In the genomic region with DNA sequence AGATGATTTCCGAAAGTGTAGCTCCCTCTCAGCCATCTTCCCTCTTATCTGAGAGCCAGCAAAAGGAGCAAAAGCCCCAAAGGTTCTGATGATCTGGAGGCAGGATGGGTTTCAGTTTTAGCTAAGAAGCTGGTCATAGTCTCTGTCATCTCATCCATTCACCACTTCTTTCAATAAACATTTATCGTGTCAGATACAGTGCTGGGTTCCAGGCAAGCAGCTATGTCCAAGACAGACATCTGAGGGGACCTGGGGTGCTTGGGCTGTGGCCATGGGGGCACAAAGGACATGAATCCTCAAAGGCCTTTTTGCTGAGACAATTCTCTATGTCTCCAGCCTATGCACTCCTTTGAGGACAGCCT, we compare ENCODE assay signal across 15 cellular contexts. TPM values are rescaled to one million over a fixed set of nuclear protein-coding genes. Genes with fewer than 3 reads are reported as not detected.
DNase-seq lines count a peak whose midpoint lies in the region; ATAC-seq and TF ChIP-seq lines count a peak whose summit lies in the region.
"Had no signal": no experiment of that assay in that cellular context is flagged by ENCODE, and none has a peak within 500 bp of the region (broad histone marks: within the 10 kb centered on the region; RNA-seq: fewer than 3 reads in every experiment).

No MANE protein-coding gene starts in this region.

- H2AFZ ChIP-seq in SU-DHL-6 (ENCODE audit: low read depth, low read length, severe bottlenecking) (no peak overlapping the region), smooth muscle cell (ENCODE audit: low read depth) (no peak overlapping the region)

- no peak overlapping the region for H3K4me3 ChIP-seq in SU-DHL-6 (ENCODE audit: insufficient read depth, low read length, poor library complexity, severe bottlenecking)
- H3K4me3 ChIP-seq in endodermal cell (ENCODE audit: low read length): peak overlapping the region; percentile 95
- no peak overlapping the region for H3K4me3 ChIP-seq in smooth muscle cell

- peaks cover 59% of the 10 kb centered on the region for H3K27me3 Mint-ChIP-seq in activated naive CD4-positive, alpha-beta T cell treated with anti-CD3 and anti-CD28 coated beads for 36 hours (ENCODE audit: low read depth)
- peaks cover 3% of the 10 kb centered on the region for H3K27me3 Mint-ChIP-seq in endodermal cell (ENCODE audit: insufficient read depth)

- intact Hi-C loops in activated naive CD4-positive, alpha-beta T cell treated with anti-CD3 and anti-CD28 coated beads for 36 hours (cut with micrococcal nuclease): no loop called here

- H3K4me1 ChIP-seq in endodermal cell (ENCODE audit: control insufficient read depth, insufficient read depth, low read length) (peaks cover 10% of the 10 kb centered on the region), smooth muscle cell (ENCODE audit: low read depth) (peaks cover 22% of the 10 kb centered on the region)

- no peak for DNase-seq in activated naive CD4-positive, alpha-beta T cell treated with anti-CD3 and anti-CD28 coated beads for 36 hours
- no peak for DNase-seq in activated naive CD4-positive, alpha-beta T cell treated with Interleukin-2 at 50 U/mL for 16 hours
- DNase-seq in endodermal cell (peak; percentile 61), smooth muscle cell (lab: John Stamatoyannopoulos, UW; ENCODE audit: unreplicated experiment) (no peak), T-helper 9 cell (no peak)
- DNase-seq: activated CD4-positive, alpha-beta T cell treated with anti-CD3 and anti-CD28 coated beads for 4 hours; aorta; GDM1; NCI-H1105; NCI-H526 treated with DMSO at 0.1 percent for 48 hours; SJCRH30 had no signal

- H3F3A ChIP-seq in SU-DHL-6 (ENCODE audit: insufficient read depth) (no peaks in the 10 kb centered on the region), smooth muscle cell (ENCODE audit: low read depth) (no peaks in the 10 kb centered on the region)

- no peak for TF ChIP-seq CTCF in SU-DHL-6 (IDR thresholded peaks at IDR 0.05; ENCODE audit: insufficient read depth, low read length, poor library complexity, severe bottlenecking)
- TF ChIP-seq CTCF in endodermal cell (conservative IDR thresholded peaks at IDR 0.05): no peak
- no peak for TF ChIP-seq CTCF in smooth muscle cell (IDR thresholded peaks at IDR 0.05; ENCODE audit: borderline replicate concordance, insufficient read depth, poor library complexity, severe bottlenecking)

- CTCF ChIA-PET in activated naive CD4-positive, alpha-beta T cell treated with anti-CD3 and anti-CD28 coated beads for 36 hours (lab: Charles Lee): interaction anchor here (1.5 to 2.2 kb wide), 4 partner anchors 30 to 212 kb away, joined by 4 to 10 read pairs (median 6); partner anchors contain the start of gene DHX8

- no peak for ATAC-seq in HG03565 (IDR thresholded peaks at IDR 0.05; ENCODE audit: unreplicated experiment)
- ATAC-seq in GM18873 (IDR thresholded peaks at IDR 0.05; ENCODE audit: low FRiP score, unreplicated experiment): no peak

- peak overlapping the region; percentile 76 for H3K4me3 Mint-ChIP-seq in activated naive CD4-positive, alpha-beta T cell treated with anti-CD3 and anti-CD28 coated beads for 36 hours
- H3K4me3 Mint-ChIP-seq in endodermal cell: peak overlapping the region; percentile 79

- H3K27me3 ChIP-seq in SU-DHL-6 (ENCODE audit: low read length) (no peaks in the 10 kb centered on the region), endodermal cell (ENCODE audit: control insufficient read depth, insufficient read depth, low read length, poor library complexity, severe bottlenecking) (peaks cover 13% of the 10 kb centered on the region), smooth muscle cell (ENCODE audit: low read depth) (no peaks in the 10 kb centered on the region)
- H3K27me3 ChIP-seq: SJCRH30, vagina had no signal

- H3K79me2 ChIP-seq in SU-DHL-6 (ENCODE audit: insufficient read depth, low read length) (no peaks in the 10 kb centered on the region), smooth muscle cell (ENCODE audit: low read depth) (no peaks in the 10 kb centered on the region)

- H3K4me2 ChIP-seq in SU-DHL-6 (ENCODE audit: low read depth, low read length, poor library complexity, severe bottlenecking): peak overlapping the region; percentile 75
- H3K4me2 ChIP-seq in smooth muscle cell: peak overlapping the region; percentile 97

- H3K9ac ChIP-seq in SU-DHL-6 (ENCODE audit: low read length) (no peak overlapping the region), endodermal cell (ENCODE audit: extremely low read depth, low read length, poor library complexity, severe bottlenecking) (no peak overlapping the region), smooth muscle cell (ENCODE audit: low read depth) (no peak overlapping the region)

- 78 to 80% methylated on average over 1 to 2 of the region's 2 CpGs for WGBS in endodermal cell (ENCODE audit: insufficient coverage in 1 of 2, insufficient read length in 1 of 2), 2 experiments
- 57% methylated on average over 2 of the region's 2 CpGs for WGBS in smooth muscle cell (ENCODE audit: low lambda C conversion rate)

- H3K4me1 Mint-ChIP-seq in activated naive CD4-positive, alpha-beta T cell treated with anti-CD3 and anti-CD28 coated beads for 36 hours (ENCODE audit: low read depth): peaks cover 19% of the 10 kb centered on the region
- H3K4me1 Mint-ChIP-seq in endodermal cell: peaks cover 39% of the 10 kb centered on the region

- no peaks in the 10 kb centered on the region for H3K9me2 ChIP-seq in SU-DHL-6 (replicated peaks; ENCODE audit: insufficient read depth, low read length)

- no peaks in the 10 kb centered on the region for H4K20me1 ChIP-seq in SU-DHL-6 (ENCODE audit: low read depth, low read length)
- H4K20me1 ChIP-seq in smooth muscle cell (ENCODE audit: low read depth): no peaks in the 10 kb centered on the region

- H3K27ac Mint-ChIP-seq in activated naive CD4-positive, alpha-beta T cell treated with anti-CD3 and anti-CD28 coated beads for 36 hours: no peak overlapping the region
- H3K27ac Mint-ChIP-seq in endodermal cell: no peak overlapping the region

- H3K27ac ChIP-seq in SU-DHL-6 (ENCODE audit: low read depth, low read length) (no peak overlapping the region), endodermal cell (ENCODE audit: low read depth, low read length) (no peak overlapping the region), smooth muscle cell (ENCODE audit: low read depth) (no peak overlapping the region)
- H3K27ac ChIP-seq: SJCRH30, vagina had no signal

- H3K36me3 Mint-ChIP-seq in activated naive CD4-positive, alpha-beta T cell treated with anti-CD3 and anti-CD28 coated beads for 36 hours (ENCODE audit: low read depth): no peaks in the 10 kb centered on the region
- no peaks in the 10 kb centered on the region for H3K36me3 Mint-ChIP-seq in endodermal cell (ENCODE audit: low read depth)

- H3K9me3 Mint-ChIP-seq in activated naive CD4-positive, alpha-beta T cell treated with anti-CD3 and anti-CD28 coated beads for 36 hours: no peaks in the 10 kb centered on the region
- H3K9me3 Mint-ChIP-seq in endodermal cell: no peaks in the 10 kb centered on the region

- H3K36me3 ChIP-seq in SU-DHL-6 (ENCODE audit: low read length) (no peaks in the 10 kb centered on the region), endodermal cell (ENCODE audit: control insufficient read depth, insufficient read depth, low read length) (no peaks in the 10 kb centered on the region), smooth muscle cell (ENCODE audit: low read depth) (no peaks in the 10 kb centered on the region)
- H3K36me3 ChIP-seq: SJCRH30, vagina had no signal

- H3K9me3 ChIP-seq in SU-DHL-6 (ENCODE audit: insufficient read depth, low read length): no peaks in the 10 kb centered on the region
- H3K9me3 ChIP-seq in endodermal cell (ENCODE audit: control insufficient read depth, low read length): no peaks in the 10 kb centered on the region
- H3K9me3 ChIP-seq in smooth muscle cell (replicated peaks; ENCODE audit: low read depth): no peaks in the 10 kb centered on the region
- H3K9me3 ChIP-seq: SJCRH30, vagina had no signal

RNA-seq across cellular contexts. Expression of gene ETV4, which starts 1.0 kb away (rescaled TPM):
- 1 to 10 TPM; 1.4 to 1.9 TPM for total RNA-seq in activated naive CD4-positive, alpha-beta T cell treated with anti-CD3 and anti-CD28 coated beads for 36 hours
- total RNA-seq in endodermal cell (10 to 100 TPM; 51.1 to 83.0 TPM), smooth muscle cell (14.2 and 21.7 TPM in 2 replicates)
- polyA plus RNA-seq in endodermal cell (2013, experiment 1 of 2): 28.1 TPM
- polyA plus RNA-seq in endodermal cell (2013, experiment 2 of 2): 38.7 TPM
- polyA plus RNA-seq in smooth muscle cell: 32.9 and 33.5 TPM in 2 replicates
